In genomic region chr17:37259030-37259735, GRCh38 we compare ENCODE assay signal across 18 cellular contexts.
DNase-seq lines count a peak whose midpoint lies in the region; ATAC-seq and TF ChIP-seq lines count a peak whose summit lies in the region.
"Had no signal": no experiment of that assay in that cellular context is flagged by ENCODE, and none has a peak within 500 bp of the region (broad histone marks: within the 10 kb centered on the region; RNA-seq: fewer than 3 reads in every experiment).

No MANE protein-coding gene starts in this region.

- peak; percentile 30 for DNase-seq in GM03348 (ENCODE audit: low spot score)
- DNase-seq in RWPE1 (ENCODE audit: low spot score): peak; percentile 19
- peak; percentile 10 for DNase-seq in epithelial cell of proximal tubule (ENCODE audit: low read depth)
- DNase-seq in osteoblast (ENCODE audit: insufficient read length, low spot score, missing footprints): peak; percentile 43
- DNase-seq in NCI-H524 (lab: John Stamatoyannopoulos, UW): no peak
- no peak for DNase-seq in NCI-H446 treated with DMSO at 0.1 percent for 48 hours (lab: John Stamatoyannopoulos, UW)
- DNase-seq: activated CD4-positive, CD25-positive, alpha-beta regulatory T cell treated with anti-CD3 and anti-CD28 coated beads, Interleukin-2, amount 50 U/mL, for 72 hours; activated naive CD8-positive, alpha-beta T cell treated with anti-CD3 and anti-CD28 coated beads, Interleukin-2, amount 50 U/mL, for 24 hours; MM.1S; naive B cell; NCI-H1694 treated with DMSO at 0.1 percent for 48 hours; SHP77 treated with DMSO at 0.1 percent for 48 hours; spleen; tibial artery had no signal

- TF ChIP-seq CTCF in RWPE1 (conservative IDR thresholded peaks at IDR 0.05; ENCODE audit: low read depth): no peak
- TF ChIP-seq CTCF in epithelial cell of proximal tubule (conservative IDR thresholded peaks at IDR 0.05; ENCODE audit: low read depth, low read length): no peak
- no peak for TF ChIP-seq CTCF in osteoblast (IDR thresholded peaks at IDR 0.05; ENCODE audit: extremely low read depth, low read depth, low read length)

- ATAC-seq in HG02610 (IDR thresholded peaks at IDR 0.05; ENCODE audit: unreplicated experiment) (no peak), HG03025 (IDR thresholded peaks at IDR 0.05; ENCODE audit: low FRiP score, unreplicated experiment) (no peak)
- ATAC-seq: activated naive CD8-positive, alpha-beta T cell treated with anti-CD3 and anti-CD28 coated beads, Interleukin-2, amount 50 U/mL, for 24 hours had no signal

- H3K4me3 ChIP-seq in epithelial cell of proximal tubule (ENCODE audit: low read depth, low read length): no peak overlapping the region
- no peak overlapping the region for H3K4me3 ChIP-seq in osteoblast (ENCODE audit: insufficient read depth, low read length)
- H3K4me3 ChIP-seq: BLaER1, lung, spleen, tibial artery had no signal

- no peak overlapping the region for H3K4me2 ChIP-seq in osteoblast (ENCODE audit: insufficient read depth, low read length)
- H3K4me2 ChIP-seq: BLaER1 had no signal

- no peak overlapping the region for H2AFZ ChIP-seq in osteoblast (ENCODE audit: low read length)

- peaks cover 21% of the 10 kb centered on the region for H3K4me1 ChIP-seq in osteoblast (ENCODE audit: insufficient read depth, low read length)
- H3K4me1 ChIP-seq: BLaER1, spleen, tibial artery had no signal

- H3K36me3 ChIP-seq in osteoblast (ENCODE audit: insufficient read depth, low read length): peaks cover 9% of the 10 kb centered on the region

- POLR2A ChIA-PET in RWPE1 (lab: Yijun Ruan, JAX; ENCODE audit: low non-redundant PET): no interaction called here

- no peaks in the 10 kb centered on the region for H3K9me3 ChIP-seq in osteoblast (ENCODE audit: low read depth, low read length)
- H3K9me3 ChIP-seq: BLaER1, spleen, tibial artery had no signal

- H3K79me2 ChIP-seq in osteoblast (ENCODE audit: insufficient read depth, low read length): no peaks in the 10 kb centered on the region

- H3K27me3 ChIP-seq in osteoblast (ENCODE audit: insufficient read depth, low read length): no peaks in the 10 kb centered on the region
- H3K27me3 ChIP-seq: BLaER1, spleen, tibial artery had no signal

- no peak overlapping the region for H3K27ac ChIP-seq in RWPE1
- H3K27ac ChIP-seq in osteoblast (ENCODE audit: low read depth, low read length): peak overlapping the region; percentile 25
- H3K27ac ChIP-seq: BLaER1, spleen, tibial artery had no signal

- no peaks in the 10 kb centered on the region for H4K20me1 ChIP-seq in osteoblast (ENCODE audit: insufficient read depth, low read length)
- H4K20me1 ChIP-seq: BLaER1 had no signal

- CTCF ChIA-PET in RWPE1 (lab: Yijun Ruan, JAX): interaction anchor here (0.6 to 0.7 kb wide), 2 partner anchors 411 to 1398 kb away, joined by 4 read pairs; no protein-coding TSS in a partner anchor

Comparison
In these comparisons a context has a peak if more than half of its experiments do, and no peak if none do; other contexts are left out.
1. DNase-seq: peak in GM03348 (single experiment), RWPE1 (single experiment), epithelial cell of proximal tubule (single experiment) and osteoblast (single experiment); none in NCI-H524 (0 of 2) and NCI-H446 treated with DMSO at 0.1 percent for 48 hours (single experiment).